Comparison of ENCODE assay signal across 8 cellular contexts in the genomic region with DNA sequence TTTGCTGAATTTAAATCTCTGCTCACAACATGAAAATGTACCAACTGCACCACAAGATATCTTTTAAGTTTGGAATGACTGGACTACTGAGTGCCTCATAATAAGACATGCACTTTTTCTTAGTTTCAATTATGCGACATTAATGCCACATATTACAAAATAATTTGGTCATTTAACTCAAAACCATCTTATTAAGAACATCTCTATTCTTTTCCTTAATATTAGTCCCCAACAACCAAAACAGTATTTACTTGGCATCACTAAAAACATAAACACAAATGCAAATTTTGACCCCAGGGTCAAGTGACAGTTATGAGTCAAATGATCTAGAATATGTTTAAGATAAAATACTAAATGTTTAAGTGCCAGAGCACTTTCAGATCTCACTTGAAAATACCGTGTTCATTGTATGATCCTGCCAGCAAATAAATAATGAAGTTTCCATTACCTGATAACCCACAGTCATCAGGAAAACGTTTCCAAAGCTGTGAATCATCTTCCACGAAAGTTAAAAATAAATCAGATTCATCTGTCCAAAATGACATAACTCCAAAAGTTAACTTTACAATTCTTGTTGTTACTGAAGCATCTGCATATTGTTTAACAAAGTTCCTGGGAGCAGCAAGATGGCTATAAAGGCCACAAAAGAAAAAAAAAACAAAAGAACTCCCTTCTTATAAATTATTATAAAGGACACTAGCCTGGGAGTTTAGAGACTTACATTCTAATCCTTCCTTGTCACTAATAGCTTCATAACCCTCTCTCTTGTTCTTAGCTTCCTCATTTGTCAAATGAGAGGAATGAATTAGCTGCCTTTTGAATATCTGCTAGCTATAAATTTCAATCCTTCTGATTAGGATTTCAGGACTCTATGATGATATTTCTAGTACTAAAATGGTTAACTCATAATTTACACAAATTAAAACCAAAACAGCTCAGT. TPM values are rescaled to one million over a fixed set of nuclear protein-coding genes. Genes with fewer than 3 reads are reported as not detected.
A peak's percentile ranks its signal among the peaks of the same experiment; 100 is the strongest.
DNase-seq lines count a peak whose midpoint lies in the region; ATAC-seq, FAIRE-seq and TF ChIP-seq lines count a peak whose summit lies in the region.

No MANE protein-coding gene starts in this region.

- no peak for FAIRE-seq in urothelium cell line (lab: Jason Lieb, UNC)

- peak; percentile 76 for ATAC-seq in GM18517 (IDR thresholded peaks at IDR 0.05; ENCODE audit: unreplicated experiment)
- ATAC-seq in HG02678 (IDR thresholded peaks at IDR 0.05; ENCODE audit: unreplicated experiment), result peak; percentile 63
- ATAC-seq in activated T-helper 17 cell treated with anti-CD3 and anti-CD28 coated beads, Interleukin-2, amount 50 U/mL, for 72 hours (replicated peaks), result peak; percentile 83

- peaks cover 23% of the 10 kb centered on the region for H3K4me1 Mint-ChIP-seq in activated T-helper 17 cell treated with anti-CD3 and anti-CD28 coated beads, Interleukin-2, amount 50 U/mL, for 72 hours
- H3K4me1 Mint-ChIP-seq in mesothelial cell of epicardium (peaks cover 14% of the 10 kb centered on the region), glutamatergic neuron (ENCODE audit: low read depth, unreplicated experiment) (peaks cover 12% of the 10 kb centered on the region)

- H3K9me3 Mint-ChIP-seq in activated T-helper 17 cell treated with anti-CD3 and anti-CD28 coated beads, Interleukin-2, amount 50 U/mL, for 72 hours, result no peaks in the 10 kb centered on the region
- H3K9me3 Mint-ChIP-seq in mesothelial cell of epicardium (peaks cover 22% of the 10 kb centered on the region), glutamatergic neuron (ENCODE audit: unreplicated experiment) (peaks cover 5% of the 10 kb centered on the region)

- H3K36me3 Mint-ChIP-seq in activated T-helper 17 cell treated with anti-CD3 and anti-CD28 coated beads, Interleukin-2, amount 50 U/mL, for 72 hours (ENCODE audit: low read depth), result peaks cover 18% of the 10 kb centered on the region
- H3K36me3 Mint-ChIP-seq in mesothelial cell of epicardium (peaks cover 31% of the 10 kb centered on the region), glutamatergic neuron (ENCODE audit: unreplicated experiment) (peaks cover 14% of the 10 kb centered on the region)

- TF ChIP-seq CTCF in mesothelial cell of epicardium (IDR thresholded peaks at IDR 0.05; ENCODE audit: unreplicated experiment) (no peak), glutamatergic neuron (IDR thresholded peaks at IDR 0.05; ENCODE audit: partially characterized antibody, unreplicated experiment) (no peak)

- H3K27me3 Mint-ChIP-seq in activated T-helper 17 cell treated with anti-CD3 and anti-CD28 coated beads, Interleukin-2, amount 50 U/mL, for 72 hours, result no peaks in the 10 kb centered on the region
- H3K27me3 Mint-ChIP-seq in mesothelial cell of epicardium (ENCODE audit: low read depth) (no peaks in the 10 kb centered on the region), glutamatergic neuron (ENCODE audit: unreplicated experiment) (peaks cover 2% of the 10 kb centered on the region)

- H3K4me3 Mint-ChIP-seq in activated T-helper 17 cell treated with anti-CD3 and anti-CD28 coated beads, Interleukin-2, amount 50 U/mL, for 72 hours, result peak overlapping the region; percentile 62
- H3K4me3 Mint-ChIP-seq in mesothelial cell of epicardium, result no peak overlapping the region
- H3K4me3 Mint-ChIP-seq in glutamatergic neuron (ENCODE audit: unreplicated experiment), result no peak overlapping the region

- H3K27ac Mint-ChIP-seq in activated T-helper 17 cell treated with anti-CD3 and anti-CD28 coated beads, Interleukin-2, amount 50 U/mL, for 72 hours, result peak overlapping the region; percentile 82
- H3K27ac Mint-ChIP-seq in mesothelial cell of epicardium (peak overlapping the region; percentile 71), glutamatergic neuron (ENCODE audit: unreplicated experiment) (no peak overlapping the region)

- DNase-seq in mesothelial cell of epicardium (ENCODE audit: low spot score in 2 of 2, unreplicated experiment in 2 of 2) (no peak), glutamatergic neuron (no peak), HK-2 (ENCODE audit: unreplicated experiment) (no peak), urothelium cell line (ENCODE audit: low spot score) (no peak)
- DNase-seq in activated CD4-positive, alpha-beta T cell treated with anti-CD3 and anti-CD28 coated beads, Interleukin-2, amount 50 U/mL, for 1 hour, result no peak

RNA-seq across cellular contexts. Expression of a gene that starts 30.5 kb away (rescaled TPM):
- 1 to 10 TPM; 4.3 to 5.9 TPM for total RNA-seq in activated T-helper 17 cell treated with anti-CD3 and anti-CD28 coated beads, Interleukin-2, amount 50 U/mL, for 72 hours
- total RNA-seq in mesothelial cell of epicardium (9.3 to 11.6 TPM (median 10.4 TPM) in 3 replicates), glutamatergic neuron (ENCODE audit: unreplicated experiment) (6.9 TPM)

RNA-seq across cellular contexts. Expression of a gene that starts 31.2 kb away (rescaled TPM):
- total RNA-seq in activated T-helper 17 cell treated with anti-CD3 and anti-CD28 coated beads, Interleukin-2, amount 50 U/mL, for 72 hours, result 10 to 100 TPM; 18.6 to 31.1 TPM
- total RNA-seq in mesothelial cell of epicardium, result 58.1 to 60.6 TPM (median 59.9 TPM) in 3 replicates
- 58.1 TPM for total RNA-seq in glutamatergic neuron (ENCODE audit: unreplicated experiment)
